ENCODE assay signal across 8 cellular contexts in genomic region chr11:67371549-67372231, GRCh38. TPM values are rescaled to one million over a fixed set of nuclear protein-coding genes. Genes with fewer than 3 reads are reported as not detected.
DNase-seq lines count a peak whose midpoint lies in the region; ATAC-seq and TF ChIP-seq lines count a peak whose summit lies in the region.

No MANE protein-coding gene starts in this region.

- no peak overlapping the region for H3K27ac Mint-ChIP-seq in activated CD4-positive, alpha-beta T cell treated with anti-CD3 and anti-CD28 coated beads, Interleukin-2, amount 10 ng/mL, durations not matched to agents 7 days and 5 days

- H3K36me3 ChIP-seq in PC-3 (ENCODE audit: low read depth, low read length) (peaks cover 22% of the 10 kb centered on the region; the same call in 1 of the 2 replicates), tibial artery (no peaks in the 10 kb centered on the region)

- peaks cover 68% of the 10 kb centered on the region for H3K27me3 Mint-ChIP-seq in activated CD4-positive, alpha-beta T cell treated with anti-CD3 and anti-CD28 coated beads, Interleukin-2, amount 10 ng/mL, durations not matched to agents 7 days and 5 days

- no peaks in the 10 kb centered on the region for H3K9me2 ChIP-seq in PC-3 (replicated peaks; ENCODE audit: low read length)

- H3K4me3 Mint-ChIP-seq in activated CD4-positive, alpha-beta T cell treated with anti-CD3 and anti-CD28 coated beads, Interleukin-2, amount 10 ng/mL, durations not matched to agents 7 days and 5 days: peak overlapping the region; percentile 45

- H3K9ac ChIP-seq in PC-3 (ENCODE audit: low read length): peak overlapping the region; percentile 100

- intact Hi-C loops in PC-3 (cut with micrococcal nuclease) (loop anchor here (5.0 kb wide), 1 partner anchor 109 kb away; no protein-coding TSS in a partner anchor), tibial artery (cut with DNase I; ENCODE audit: low total_unique reads) (loop anchor here (10.0 kb wide), 1 partner anchor 107 kb away; the partner anchor contains the start of gene GRK2)

- H3K4me2 ChIP-seq in PC-3 (ENCODE audit: low read length): peak overlapping the region; percentile 94

- H4K20me1 ChIP-seq in PC-3 (ENCODE audit: low read length): peaks cover 50% of the 10 kb centered on the region

- CTCF ChIA-PET in activated CD4-positive, alpha-beta T cell treated with anti-CD3 and anti-CD28 coated beads, Interleukin-2, amount 10 ng/mL, durations not matched to agents 7 days and 5 days (lab: Charles Lee): interaction anchor here (1.6 to 38.4 kb wide), 4 partner anchors 8 to 110 kb away, joined by 3 to 841 read pairs (median 426); partner anchors contain the start of genes CLCF1, POLD4, PPP1CA and RAD9A
- CTCF ChIA-PET in PC-3 (lab: Charles Lee): interaction anchor here (0.5 to 2.8 kb wide), 7 partner anchors 9 to 20 kb away, joined by 3 to 11 read pairs (median 10); partner anchors contain the start of gene POLD4

- DNase-seq in activated CD4-positive, alpha-beta T cell treated with anti-CD3 and anti-CD28 coated beads, Interleukin-2, amount 10 ng/mL, durations not matched to agents 7 days and 5 days: peak; percentile 24
- DNase-seq in activated CD4-positive, alpha-beta T cell treated with anti-CD3 and anti-CD28 coated beads for 1 hour: no peak
- DNase-seq in PC-3 (peak; percentile 62), cardiac fibroblast (ENCODE audit: low read depth in 2 of 2) (peak; percentile 67 to 69), left kidney (ENCODE audit: low read depth, low spot score) (peak; percentile 89), tibial artery (peak in 1 of 2 donors; percentile 82)

- H3K27me3 ChIP-seq in PC-3 (ENCODE audit: low read length) (no peaks in the 10 kb centered on the region), tibial artery (no peaks in the 10 kb centered on the region)

- TF ChIP-seq CTCF in PC-3 (conservative IDR thresholded peaks at IDR 0.05; ENCODE audit: low read depth, low read length) (peak; percentile 79), cardiac fibroblast (IDR thresholded peaks at IDR 0.05; ENCODE audit: low read depth, low read length) (peak; percentile 69), tibial artery (IDR thresholded peaks at IDR 0.05) (peak; percentile 53 to 61)

- peaks cover 68% of the 10 kb centered on the region for H3K79me2 ChIP-seq in PC-3 (ENCODE audit: low read length)

- peaks cover 39% of the 10 kb centered on the region for H3K4me1 Mint-ChIP-seq in activated CD4-positive, alpha-beta T cell treated with anti-CD3 and anti-CD28 coated beads, Interleukin-2, amount 10 ng/mL, durations not matched to agents 7 days and 5 days

- ATAC-seq in PC-3 (peak; percentile 5; the same call in 1 of the 2 replicates), GM21360 (IDR thresholded peaks at IDR 0.05; ENCODE audit: unreplicated experiment) (no peak), HG03469 (IDR thresholded peaks at IDR 0.05; ENCODE audit: unreplicated experiment) (no peak)

- H3K9me3 Mint-ChIP-seq in activated CD4-positive, alpha-beta T cell treated with anti-CD3 and anti-CD28 coated beads, Interleukin-2, amount 10 ng/mL, durations not matched to agents 7 days and 5 days: no peaks in the 10 kb centered on the region

- H3K9me3 ChIP-seq in PC-3 (ENCODE audit: low read length) (no peaks in the 10 kb centered on the region), tibial artery (no peaks in the 10 kb centered on the region)

- no peaks in the 10 kb centered on the region for H3K36me3 Mint-ChIP-seq in activated CD4-positive, alpha-beta T cell treated with anti-CD3 and anti-CD28 coated beads, Interleukin-2, amount 10 ng/mL, durations not matched to agents 7 days and 5 days (ENCODE audit: low read depth)

- peaks cover 13% of the 10 kb centered on the region for H3F3A ChIP-seq in PC-3 (ENCODE audit: low read length, unreplicated experiment)

- H3K4me1 ChIP-seq in PC-3 (ENCODE audit: insufficient read depth, low read length) (peaks cover 44% of the 10 kb centered on the region), tibial artery (peaks cover 6 to 55% (median 48%) of the 10 kb centered on the region in 4 donors)

- H3K4me3 ChIP-seq in PC-3 (ENCODE audit: low read length): peak overlapping the region; percentile 90
- peak overlapping the region; percentile 58 to 69 for H3K4me3 ChIP-seq in cardiac fibroblast (replicated peaks in 1 of 2; ENCODE audit: low read depth in 2 of 2, low read length in 2 of 2)
- H3K4me3 ChIP-seq in tibial artery: peak overlapping the region; percentile 70 to 81

- POLR2A ChIA-PET in activated CD4-positive, alpha-beta T cell treated with anti-CD3 and anti-CD28 coated beads, Interleukin-2, amount 10 ng/mL, durations not matched to agents 7 days and 5 days (lab: Charles Lee): interaction anchor here (1.0 kb wide), 1 partner anchor 26 kb away, joined by 3 read pairs; no protein-coding TSS in a partner anchor
- POLR2A ChIA-PET in PC-3 (lab: Charles Lee; ENCODE audit: unreplicated experiment): no interaction called here

- BruUV-seq in PC-3 (replicated peaks; lab: Mats Ljungman, UMichigan): no TSS peak

- no peak overlapping the region for H2AFZ ChIP-seq in PC-3 (ENCODE audit: low read length)

- peak overlapping the region; percentile 51 for H3K27ac ChIP-seq in PC-3 (ENCODE audit: low read length)
- H3K27ac ChIP-seq in tibial artery: peak overlapping the region; percentile 92 to 93

RNA-seq across cellular contexts. Expression of gene CLCF1, which starts 1.7 kb away (rescaled TPM):
- total RNA-seq in activated CD4-positive, alpha-beta T cell treated with anti-CD3 and anti-CD28 coated beads, Interleukin-2, amount 10 ng/mL, durations not matched to agents 7 days and 5 days: under 1 TPM; 0.10 to 0.17 TPM
- 48.3 and 63.5 TPM in 2 replicates for total RNA-seq in PC-3 (2014; rRNA removed)

RNA-seq across cellular contexts. Expression of gene POLD4, which starts 18.3 kb away (rescaled TPM):
- 10 to 100 TPM; 52.7 to 53.7 TPM for total RNA-seq in activated CD4-positive, alpha-beta T cell treated with anti-CD3 and anti-CD28 coated beads, Interleukin-2, amount 10 ng/mL, durations not matched to agents 7 days and 5 days
- total RNA-seq in PC-3 (2014; rRNA removed): 78.5 and 81.5 TPM in 2 replicates

RNA-seq across cellular contexts. Expression of gene RAD9A, which starts 20.1 kb away (rescaled TPM):
- total RNA-seq in activated CD4-positive, alpha-beta T cell treated with anti-CD3 and anti-CD28 coated beads, Interleukin-2, amount 10 ng/mL, durations not matched to agents 7 days and 5 days: 10 to 100 TPM; 49.3 to 53.7 TPM
- total RNA-seq in PC-3 (2014; rRNA removed): 45.5 and 48.9 TPM in 2 replicates

RNA-seq across cellular contexts. Expression of gene PPP1CA, which starts 30.0 kb away (rescaled TPM):
- total RNA-seq in activated CD4-positive, alpha-beta T cell treated with anti-CD3 and anti-CD28 coated beads, Interleukin-2, amount 10 ng/mL, durations not matched to agents 7 days and 5 days: 100 to 1,000 TPM; 301 to 331 TPM
- 449 and 477 TPM in 2 replicates for total RNA-seq in PC-3 (2014; rRNA removed)

RNA-seq across cellular contexts. Expression of gene TBC1D10C, which starts 32.2 kb away (rescaled TPM):
- 100 to 1,000 TPM; 256 to 323 TPM for total RNA-seq in activated CD4-positive, alpha-beta T cell treated with anti-CD3 and anti-CD28 coated beads, Interleukin-2, amount 10 ng/mL, durations not matched to agents 7 days and 5 days
- total RNA-seq in PC-3 (2014; rRNA removed): not detected in 2 replicates

Comparison
In these comparisons a context has a peak if more than half of its experiments do, and no peak if none do; other contexts are left out.
1. RNA of gene CLCF1, which starts 1.7 kb away (total RNA-seq): 48.3 to 63.5 TPM in PC-3; 0.10 to 0.17 TPM in activated CD4-positive, alpha-beta T cell treated with anti-CD3 and anti-CD28 coated beads, Interleukin-2, amount 10 ng/mL, durations not matched to agents 7 days and 5 days; every median in the first group is over 10 times any median in the second.
2. Peak in every context shown above with its lines, with median percentiles within 50 percentile points of each other: H3K4me3 ChIP-seq and CTCF ChIP-seq.